Comparison of ENCODE assay signal across 10 cellular contexts in genomic region chr15:41933771-41934170, GRCh38. TPM values are rescaled to one million over a fixed set of nuclear protein-coding genes. Genes with fewer than 3 reads are reported as not detected.
DNase-seq lines count a peak whose midpoint lies in the region; FAIRE-seq and TF ChIP-seq lines count a peak whose summit lies in the region.
"Had no signal": no experiment of that assay in that cellular context is flagged by ENCODE, and none has a peak within 500 bp of the region (broad histone marks: within the 10 kb centered on the region; RNA-seq: fewer than 3 reads in every experiment).

No MANE protein-coding gene starts in this region.

- intact Hi-C loops in esophagus squamous epithelium (cut with DNase I): no loop called here

- no peak for FAIRE-seq in small intestine (lab: Jason Lieb, UNC)

- H3K27ac ChIP-seq in esophagus squamous epithelium (peak overlapping the region; percentile 78 to 90 (median 86)), small intestine (ENCODE audit: low read depth in 1 of 2, low read length in 1 of 2) (peak overlapping the region in 1 of 2 donors; percentile 79)
- H3K27ac ChIP-seq: KMS-11 had no signal

- peak; percentile 88 for DNase-seq in ELR (ENCODE audit: low read depth)
- peak; percentile 76 for DNase-seq in RPMI7951 (ENCODE audit: low read depth)
- no peak for DNase-seq in esophagus squamous epithelium (lab: John Stamatoyannopoulos, UW)
- peak; percentile 64 for DNase-seq in small intestine
- DNase-seq in GM13977 (ENCODE audit: low spot score): no peak
- no peak for DNase-seq in DMS79 treated with DMSO at 0.1 percent for 48 hours (lab: John Stamatoyannopoulos, UW)
- DNase-seq in NCI-H226: no peak
- no peak for DNase-seq in activated gamma-delta T cell treated with Interleukin-2 at 50 U/mL for 16 hours
- DNase-seq: RPMI8226 had no signal

- in situ Hi-C loops in GM13977 (cut with MboI; ENCODE audit: low pct_unique_long_range_greater_than_20kb, low sequenced_read_pairs, unreplicated experiment): no loop called here

- H3K4me3 ChIP-seq in esophagus squamous epithelium (no peak overlapping the region), small intestine (ENCODE audit: low read depth in 1 of 2, low read length in 2 of 2) (no peak overlapping the region)

- TF ChIP-seq POLR2A in esophagus squamous epithelium (IDR thresholded peaks at IDR 0.05): no peak

- H3K4me1 ChIP-seq in esophagus squamous epithelium (peaks cover 45 to 99% (median 62%) of the 10 kb centered on the region in 3 donors), small intestine (ENCODE audit: control insufficient read depth in 2 of 2, insufficient read depth in 1 of 2, low read depth in 1 of 2, low read length in 1 of 2) (peaks cover 0 to 12% of the 10 kb centered on the region in 2 donors)

- TF ChIP-seq CTCF in esophagus squamous epithelium (IDR thresholded peaks at IDR 0.05): no peak
- no peak for TF ChIP-seq CTCF in GM13977 (IDR thresholded peaks at IDR 0.05; ENCODE audit: extremely low read depth, insufficient read depth, missing control alignments)

- WGBS in esophagus squamous epithelium, 2 donors: 27 to 39% methylated on average over 6 to 9 of the region's 10 CpGs
- WGBS in small intestine, 3 donors: 45 to 66% (median 51%) methylated on average over 10 of the region's 10 CpGs

- H3K36me3 ChIP-seq in esophagus squamous epithelium (no peaks in the 10 kb centered on the region), small intestine (ENCODE audit: control insufficient read depth in 2 of 2, insufficient read depth in 2 of 2, low read length in 2 of 2) (no peaks in the 10 kb centered on the region)

- no peaks in the 10 kb centered on the region for H3K9me3 ChIP-seq in esophagus squamous epithelium
- H3K9me3 ChIP-seq in small intestine (ENCODE audit: control insufficient read depth, low read depth): no peaks in the 10 kb centered on the region

- H3K27me3 ChIP-seq in esophagus squamous epithelium (no peaks in the 10 kb centered on the region), small intestine (ENCODE audit: control insufficient read depth in 2 of 2, insufficient read depth in 2 of 2, low read length in 2 of 2) (no peaks in the 10 kb centered on the region)

RNA-seq across cellular contexts. Expression of gene EHD4, which starts 38.6 kb away (rescaled TPM):
- total RNA-seq in RPMI7951 (2014; rRNA removed; shearing (Covaris generic)): 35.3 and 43.4 TPM in 2 replicates
- total RNA-seq in esophagus squamous epithelium: 10 to 100 TPM; 25.4 to 45.3 (median 27.8) TPM
- polyA plus RNA-seq in small intestine: 10 to 100 TPM in 1 of 3 donors, 1 to 10 TPM in 2; 9.4 to 13.5 (median 9.5) TPM

RNA-seq across cellular contexts. Expression of gene SPTBN5, which starts 39.9 kb away (rescaled TPM):
- 1.7 and 1.9 TPM in 2 replicates for total RNA-seq in RPMI7951 (2014; rRNA removed; shearing (Covaris generic))
- 1 to 10 TPM; 1.9 to 4.4 (median 3.4) TPM for total RNA-seq in esophagus squamous epithelium
- polyA plus RNA-seq in small intestine: under 1 TPM; 0.45 to 0.60 (median 0.54) TPM

Comparison
In these comparisons a context has a peak if more than half of its experiments do, and no peak if none do; other contexts are left out.
1. DNase-seq: peak in ELR (single experiment), RPMI7951 (single experiment) and small intestine (single experiment); none in esophagus squamous epithelium (single experiment), GM13977 (single experiment), DMS79 treated with DMSO at 0.1 percent for 48 hours (single experiment), NCI-H226 (single experiment) and activated gamma-delta T cell treated with Interleukin-2 at 50 U/mL for 16 hours (single experiment).